8 cellular contexts compared by ENCODE assay signal in the genomic region with DNA sequence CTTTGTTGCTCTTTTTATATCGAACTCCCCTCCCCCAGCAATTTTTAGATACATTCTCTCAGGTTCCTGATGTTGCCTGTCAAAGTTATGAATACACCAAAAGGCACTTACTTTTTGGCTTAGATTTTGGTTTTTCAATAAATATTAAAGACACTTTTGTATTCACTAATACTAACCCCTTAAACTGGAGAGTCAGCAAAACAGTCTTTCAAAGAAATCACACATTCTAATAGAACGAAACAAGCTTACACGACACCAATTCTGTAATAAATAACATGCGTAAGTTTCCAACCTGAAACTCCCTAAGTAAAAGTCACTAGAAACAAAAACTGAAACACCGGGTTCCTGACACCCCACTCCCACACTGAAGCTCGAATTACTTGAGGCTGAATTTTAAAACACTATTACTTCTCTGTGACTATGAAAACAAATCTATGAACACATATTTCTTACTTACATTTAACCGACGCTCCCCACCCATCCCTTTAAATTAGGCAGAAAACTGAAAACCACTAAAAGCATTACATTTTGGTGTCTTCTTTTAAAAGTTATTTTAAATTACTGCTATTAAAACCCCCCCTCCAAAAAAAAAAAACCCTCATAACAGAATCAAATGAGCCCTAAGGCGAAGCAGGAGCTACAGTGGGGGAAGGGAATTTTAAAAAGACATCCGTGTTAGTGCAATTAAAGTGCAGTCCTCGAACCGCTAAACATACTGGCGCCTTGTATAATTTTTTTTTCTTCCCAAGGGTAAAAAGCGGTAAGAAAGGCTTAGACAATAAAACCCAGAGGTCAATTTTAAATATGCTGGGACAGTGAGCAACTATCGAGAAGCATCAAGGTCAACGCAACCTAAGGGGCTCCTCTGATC. TPM values are rescaled to one million over a fixed set of nuclear protein-coding genes. Genes with fewer than 3 reads are reported as not detected.
A peak's percentile ranks its signal among the peaks of the same experiment; 100 is the strongest.
DNase-seq lines count a peak whose midpoint lies in the region; ATAC-seq and TF ChIP-seq lines count a peak whose summit lies in the region.

No MANE protein-coding gene starts in this region.

- H3K27me3 Mint-ChIP-seq in activated CD4-positive, alpha-beta T cell treated with anti-CD3 and anti-CD28 coated beads for 36 hours = no peaks in the 10 kb centered on the region
- no peaks in the 10 kb centered on the region for H3K27me3 Mint-ChIP-seq in activated CD4-positive, alpha-beta memory T cell treated with anti-CD3 and anti-CD28 coated beads for 36 hours

- ATAC-seq in activated CD4-positive, alpha-beta T cell treated with anti-CD3 and anti-CD28 coated beads for 36 hours = peak; percentile 38
- ATAC-seq in HG03378 (IDR thresholded peaks at IDR 0.05; ENCODE audit: unreplicated experiment) (peak; percentile 38), HG03280 (IDR thresholded peaks at IDR 0.05; ENCODE audit: unreplicated experiment) (no peak), HG03521 (IDR thresholded peaks at IDR 0.05; ENCODE audit: unreplicated experiment) (no peak)

- intact Hi-C loops in activated CD4-positive, alpha-beta T cell treated with anti-CD3 and anti-CD28 coated beads for 36 hours (cut with DNase I, micrococcal nuclease) = loop anchor here (1.0 to 10.0 kb wide), 16 partner anchors 78 to 1254 kb away; partner anchors contain the start of genes TRPM7 (in 2 of the 2), DTWD1 (in 1 of the 2), FAM227B (in 1 of the 2) and GABPB1 (in 1 of the 2)
- intact Hi-C loops in activated CD4-positive, alpha-beta memory T cell treated with anti-CD3 and anti-CD28 coated beads for 36 hours (cut with micrococcal nuclease) = loop anchor here (1.0 to 10.0 kb wide), 6 partner anchors 78 to 630 kb away; partner anchors contain the start of genes TRPM7 and USP8

- H3K36me3 ChIP-seq in fibroblast of lung (ENCODE audit: control insufficient read depth, insufficient read depth, low read length) (no peaks in the 10 kb centered on the region), neutrophil (no peaks in the 10 kb centered on the region)

- H3K36me3 Mint-ChIP-seq in activated CD4-positive, alpha-beta T cell treated with anti-CD3 and anti-CD28 coated beads for 36 hours (ENCODE audit: low read depth) = peaks cover 25% of the 10 kb centered on the region
- peaks cover 14% of the 10 kb centered on the region for H3K36me3 Mint-ChIP-seq in activated CD4-positive, alpha-beta memory T cell treated with anti-CD3 and anti-CD28 coated beads for 36 hours

- peak overlapping the region; percentile 82 for H3K4me3 Mint-ChIP-seq in activated CD4-positive, alpha-beta T cell treated with anti-CD3 and anti-CD28 coated beads for 36 hours
- H3K4me3 Mint-ChIP-seq in activated CD4-positive, alpha-beta memory T cell treated with anti-CD3 and anti-CD28 coated beads for 36 hours = peak overlapping the region; percentile 92

- POLR2A ChIA-PET in activated CD4-positive, alpha-beta T cell treated with anti-CD3 and anti-CD28 coated beads for 36 hours (lab: Charles Lee) = interaction anchor here (0.5 to 1.8 kb wide), 9 partner anchors 15 to 1191 kb away, joined by 3 to 10 read pairs (median 5); partner anchors contain the start of gene TRPM7
- POLR2A ChIA-PET in activated CD4-positive, alpha-beta memory T cell treated with anti-CD3 and anti-CD28 coated beads for 36 hours (lab: Charles Lee) = interaction anchor here (0.6 to 3.4 kb wide), 16 partner anchors 8 to 1255 kb away, joined by 3 to 14 read pairs (median 6); partner anchors contain the start of genes GABPB1 and TRPM7

- peak overlapping the region; percentile 86 for H3K9ac ChIP-seq in fibroblast of lung (ENCODE audit: insufficient read depth, low read length)

- no peaks in the 10 kb centered on the region for H3K9me3 Mint-ChIP-seq in activated CD4-positive, alpha-beta T cell treated with anti-CD3 and anti-CD28 coated beads for 36 hours (ENCODE audit: low read depth)
- no peaks in the 10 kb centered on the region for H3K9me3 Mint-ChIP-seq in activated CD4-positive, alpha-beta memory T cell treated with anti-CD3 and anti-CD28 coated beads for 36 hours

- peaks cover 57% of the 10 kb centered on the region for H3K4me1 Mint-ChIP-seq in activated CD4-positive, alpha-beta T cell treated with anti-CD3 and anti-CD28 coated beads for 36 hours
- peaks cover 64% of the 10 kb centered on the region for H3K4me1 Mint-ChIP-seq in activated CD4-positive, alpha-beta memory T cell treated with anti-CD3 and anti-CD28 coated beads for 36 hours (ENCODE audit: low read depth)

- H3K4me3 ChIP-seq in fibroblast of lung (replicated peaks in 1 of 4; ENCODE audit: control extremely low read depth in 1 of 4, insufficient read depth in 1 of 4, low read depth in 3 of 4, low read length in 4 of 4) (peak overlapping the region; percentile 71 to 96 (median 84)), neutrophil (ENCODE audit: low read depth in 1 of 2, low read length in 1 of 2) (peak overlapping the region; percentile 60 to 88)

- H3K79me2 ChIP-seq in fibroblast of lung (ENCODE audit: control insufficient read depth, insufficient read depth, low read length) = peaks cover 33% of the 10 kb centered on the region

- peak overlapping the region; percentile 29 for H2AFZ ChIP-seq in fibroblast of lung (ENCODE audit: low read length)

- H3K27ac Mint-ChIP-seq in activated CD4-positive, alpha-beta T cell treated with anti-CD3 and anti-CD28 coated beads for 36 hours = peak overlapping the region; percentile 99
- H3K27ac Mint-ChIP-seq in activated CD4-positive, alpha-beta memory T cell treated with anti-CD3 and anti-CD28 coated beads for 36 hours = peak overlapping the region; percentile 92

- no peaks in the 10 kb centered on the region for H3K27me3 ChIP-seq in fibroblast of lung (ENCODE audit: control insufficient read depth, insufficient read depth, low read length)
- H3K27me3 ChIP-seq in neutrophil = peaks cover 11% of the 10 kb centered on the region

- peak; percentile 59 for DNase-seq in activated CD4-positive, alpha-beta T cell treated with anti-CD3 and anti-CD28 coated beads for 36 hours
- DNase-seq in activated CD4-positive, alpha-beta T cell treated with anti-CD3 and anti-CD28 coated beads for 1 hour = no peak
- peak; percentile 57 for DNase-seq in activated CD4-positive, alpha-beta memory T cell treated with anti-CD3 and anti-CD28 coated beads for 36 hours
- peak; percentile 33 to 41 for DNase-seq in fibroblast of lung (ENCODE audit: low read depth in 2 of 2)

- H3K9me3 ChIP-seq in fibroblast of lung (ENCODE audit: control insufficient read depth, insufficient read depth, low read depth, low read length) (no peaks in the 10 kb centered on the region), neutrophil (no peaks in the 10 kb centered on the region)

- CTCF ChIA-PET in activated CD4-positive, alpha-beta T cell treated with anti-CD3 and anti-CD28 coated beads for 36 hours (lab: Charles Lee) = interaction anchor here (0.6 to 2.7 kb wide), 6 partner anchors 12 to 143 kb away, joined by 3 to 7 read pairs (median 4); no protein-coding TSS in a partner anchor
- CTCF ChIA-PET in activated CD4-positive, alpha-beta memory T cell treated with anti-CD3 and anti-CD28 coated beads for 36 hours (lab: Charles Lee) = interaction anchor here (0.8 to 1.7 kb wide), 7 partner anchors 19 to 504 kb away, joined by 3 to 6 read pairs (median 3); no protein-coding TSS in a partner anchor

- peak overlapping the region; percentile 87 for H3K4me2 ChIP-seq in fibroblast of lung (ENCODE audit: extremely low read depth, insufficient read depth, low read length)

- TF ChIP-seq CTCF in fibroblast of lung (conservative IDR thresholded peaks at IDR 0.05 in 1 of 2, IDR thresholded peaks at IDR 0.05 in 1 of 2; ENCODE audit: low read depth in 1 of 2, low read length in 2 of 2) = no peak
- TF ChIP-seq CTCF in neutrophil (IDR thresholded peaks at IDR 0.05) = no peak

- H3K27ac ChIP-seq in fibroblast of lung (ENCODE audit: insufficient read depth, low read length) = peak overlapping the region; percentile 87
- peak overlapping the region; percentile 96 for H3K27ac ChIP-seq in neutrophil

- H4K20me1 ChIP-seq in fibroblast of lung (ENCODE audit: control insufficient read depth, extremely low read depth, insufficient read depth, low read length) = no peaks in the 10 kb centered on the region

- H3K4me1 ChIP-seq in fibroblast of lung (ENCODE audit: control insufficient read depth, extremely low read depth, insufficient read depth, low read length) (peaks cover 4% of the 10 kb centered on the region), neutrophil (ENCODE audit: control insufficient read depth in 1 of 2, insufficient read depth in 1 of 2, low read depth in 1 of 2, low read length in 1 of 2) (peaks cover 20 to 25% of the 10 kb centered on the region in 2 experiments)

RNA-seq across cellular contexts. Expression of gene SPPL2A, which starts 0.9 kb away (rescaled TPM):
- 10 to 100 TPM; 53.1 to 66.1 TPM for total RNA-seq in activated CD4-positive, alpha-beta T cell treated with anti-CD3 and anti-CD28 coated beads for 36 hours
- total RNA-seq in activated CD4-positive, alpha-beta memory T cell treated with anti-CD3 and anti-CD28 coated beads for 36 hours = 10 to 100 TPM; 79.9 to 82.1 TPM
- total RNA-seq in fibroblast of lung = 48.5 and 97.6 TPM in 2 replicates
- polyA plus RNA-seq in fibroblast of lung = 76.7 and 120 TPM in 2 replicates
- 60.1 and 78.6 TPM in 2 replicates for polyA plus RNA-seq in fibroblast of lung (2012)
- polyA minus RNA-seq in fibroblast of lung (ENCODE audit: low replicate concordance) = 16.9 and 39.2 TPM in 2 replicates

Comparison
In these comparisons a context has a peak if more than half of its experiments do, and no peak if none do; other contexts are left out.
1. ATAC-seq: peak in activated CD4-positive, alpha-beta T cell treated with anti-CD3 and anti-CD28 coated beads for 36 hours (single experiment) and HG03378 (single experiment); none in HG03280 (single experiment) and HG03521 (single experiment).